In genomic region chr4:13921805-13922204, GRCh38 we compare ENCODE assay signal across 20 cellular contexts.
DNase-seq lines count a peak whose midpoint lies in the region; ATAC-seq, FAIRE-seq and TF ChIP-seq lines count a peak whose summit lies in the region.
"Had no signal": no experiment of that assay in that cellular context is flagged by ENCODE, and none has a peak within 500 bp of the region (broad histone marks: within the 10 kb centered on the region; RNA-seq: fewer than 3 reads in every experiment).

No MANE protein-coding gene starts in this region.

- H3F3A ChIP-seq in GM23248 (ENCODE audit: insufficient read depth): peaks cover 41% of the 10 kb centered on the region

- no peak overlapping the region for H3K27ac Mint-ChIP-seq in activated T-helper 2 cell treated with anti-CD3 and anti-CD28 coated beads, Interferon-gamma antibody, Interleukin-2, Interleukin-4, amounts not matched to agents 10 μg/mL and 5 μg/mL and 100 μg/mL, durations not matched to agents 14 hours and 24 hours and 36 hours
- H3K27ac Mint-ChIP-seq: nephron, WTC11 had no signal

- in situ Hi-C loops in GM23248 (cut with MboI): no loop called here

- WGBS in A549 (ENCODE audit: missing lambda C conversion rate): 38% methylated on average over 1 of the region's 1 CpG
- 0 to 15% methylated on average over 1 of the region's 1 CpG for WGBS in GM23248 (ENCODE audit: low coverage in 1 of 2, low lambda C conversion rate in 2 of 2, missing lambda C conversion rate in 2 of 2), 2 experiments

- H2AFZ ChIP-seq in GM23248: no peak overlapping the region; the same call in 1 of the 2 replicates

- no peak overlapping the region for H3K4me3 ChIP-seq in A549
- H3K4me3 ChIP-seq in GM23248: no peak overlapping the region
- H3K4me3 ChIP-seq in adipocyte (ENCODE audit: low read length): no peak overlapping the region
- no peak overlapping the region for H3K4me3 ChIP-seq in vagina
- H3K4me3 ChIP-seq: right atrium auricular region had no signal

- H3K36me3 Mint-ChIP-seq in activated T-helper 2 cell treated with anti-CD3 and anti-CD28 coated beads, Interferon-gamma antibody, Interleukin-2, Interleukin-4, amounts not matched to agents 10 μg/mL and 5 μg/mL and 100 μg/mL, durations not matched to agents 14 hours and 24 hours and 36 hours (ENCODE audit: low read depth): no peaks in the 10 kb centered on the region
- H3K36me3 Mint-ChIP-seq: WTC11 had no signal

- H3K9me3 ChIP-seq in A549: no peaks in the 10 kb centered on the region
- H3K9me3 ChIP-seq in GM23248 (ENCODE audit: low read depth): no peaks in the 10 kb centered on the region
- no peaks in the 10 kb centered on the region for H3K9me3 ChIP-seq in adipocyte (ENCODE audit: control insufficient read depth, low read length)
- H3K9me3 ChIP-seq in vagina: no peaks in the 10 kb centered on the region
- H3K9me3 ChIP-seq: right atrium auricular region had no signal

- CTCF ChIA-PET in A549 (lab: Yijun Ruan, JAX): interaction anchor here (0.9 to 2.2 kb wide), 3 partner anchors 15 to 276 kb away, joined by 3 to 11 read pairs (median 4); no protein-coding TSS in a partner anchor

- TF ChIP-seq POLR2A in A549 (IDR thresholded peaks at IDR 0.05; ENCODE audit: low read length): no peak
- no peak for TF ChIP-seq POLR2A in vagina (IDR thresholded peaks at IDR 0.05)

- H3K9me3 Mint-ChIP-seq in activated T-helper 2 cell treated with anti-CD3 and anti-CD28 coated beads, Interferon-gamma antibody, Interleukin-2, Interleukin-4, amounts not matched to agents 10 μg/mL and 5 μg/mL and 100 μg/mL, durations not matched to agents 14 hours and 24 hours and 36 hours: peaks cover 5% of the 10 kb centered on the region

- H3K4me1 ChIP-seq in A549 (peaks cover 31% of the 10 kb centered on the region), GM23248 (ENCODE audit: insufficient read depth) (peaks cover 53% of the 10 kb centered on the region), adipocyte (ENCODE audit: control insufficient read depth, insufficient read depth, low read length) (peaks cover 62% of the 10 kb centered on the region), vagina (peaks cover 15% of the 10 kb centered on the region)

- TF ChIP-seq CTCF in A549 (IDR thresholded peaks at IDR 0.05) (no peak), vagina (IDR thresholded peaks at IDR 0.05) (no peak)

- no peak for TF ChIP-seq EP300 in A549 (IDR thresholded peaks at IDR 0.05)

- POLR2A ChIA-PET in A549 (lab: Yijun Ruan, JAX): interaction anchor here (1.6 kb wide), 1 partner anchor 14 kb away, joined by 5 read pairs; no protein-coding TSS in a partner anchor

- peak overlapping the region; percentile 30; the same call in 2 of the 3 replicates for H3K4me2 ChIP-seq in A549
- H3K4me2 ChIP-seq in GM23248 (ENCODE audit: unreplicated experiment): peak overlapping the region; percentile 44

- no peak overlapping the region for H3K4me3 Mint-ChIP-seq in activated T-helper 2 cell treated with anti-CD3 and anti-CD28 coated beads, Interferon-gamma antibody, Interleukin-2, Interleukin-4, amounts not matched to agents 10 μg/mL and 5 μg/mL and 100 μg/mL, durations not matched to agents 14 hours and 24 hours and 36 hours (ENCODE audit: low read depth)
- H3K4me3 Mint-ChIP-seq: nephron, WTC11 had no signal

- H3K27ac ChIP-seq in A549 (peak overlapping the region; percentile 79 to 87), GM23248 (peak overlapping the region; percentile 99), vagina (no peak overlapping the region)
- H3K27ac ChIP-seq: right atrium auricular region had no signal

- no peaks in the 10 kb centered on the region for H3K79me2 ChIP-seq in GM23248 (ENCODE audit: insufficient read depth)

- H3K27me3 ChIP-seq in GM23248 (replicated peaks; ENCODE audit: insufficient read depth): no peaks in the 10 kb centered on the region
- H3K27me3 ChIP-seq in adipocyte (replicated peaks; ENCODE audit: control insufficient read depth, insufficient read depth, low read length): no peaks in the 10 kb centered on the region
- no peaks in the 10 kb centered on the region for H3K27me3 ChIP-seq in vagina
- H3K27me3 ChIP-seq: right atrium auricular region had no signal

- DNase-seq in A549 (ENCODE audit: low read depth in 1 of 2, low spot score in 1 of 2) (no peak), GM23248 (peak; percentile 69), adipocyte (ENCODE audit: low read depth) (peak; percentile 67), fibroblast of the conjunctiva (ENCODE audit: low read depth) (peak; percentile 53), vagina (ENCODE audit: extremely low spot score in 2 of 2) (no peak), Right ventricle myocardium inferior (ENCODE audit: missing footprints) (no peak), NCI-H1436 treated with DMSO at 0.1 percent for 48 hours (lab: John Stamatoyannopoulos, UW) (no peak)
- DNase-seq in activated T-helper 2 cell treated with anti-CD3 and anti-CD28 coated beads, Interferon-gamma antibody, Interleukin-2, Interleukin-4, amounts not matched to agents 10 μg/mL and 5 μg/mL and 100 μg/mL, durations not matched to agents 14 hours and 24 hours and 36 hours (ENCODE audit: low spot score): no peak
- DNase-seq: activated naive CD4-positive, alpha-beta T cell; GOT3; KBM-7; left ventricle myocardium superior; NCI-H1436; NCI-H446; stimulated activated CD4-positive, alpha-beta T cell treated with anti-CD3 and anti-CD28 coated beads, Interleukin-4, amount 100 ng/mL, for 1 hour; trophoblast cell had no signal

- TF ChIP-seq RAD21 in A549 (conservative IDR thresholded peaks at IDR 0.05 in 1 of 2, IDR thresholded peaks at IDR 0.05 in 1 of 2): no peak

- H3K36me3 ChIP-seq in GM23248 (ENCODE audit: low read depth): no peaks in the 10 kb centered on the region
- H3K36me3 ChIP-seq in adipocyte (ENCODE audit: control insufficient read depth, insufficient read depth, low read length, severe bottlenecking): no peaks in the 10 kb centered on the region
- no peaks in the 10 kb centered on the region for H3K36me3 ChIP-seq in vagina
- H3K36me3 ChIP-seq: right atrium auricular region had no signal

- no peaks in the 10 kb centered on the region for H3K9me2 ChIP-seq in GM23248 (ENCODE audit: insufficient read depth)

- H3K4me1 Mint-ChIP-seq in activated T-helper 2 cell treated with anti-CD3 and anti-CD28 coated beads, Interferon-gamma antibody, Interleukin-2, Interleukin-4, amounts not matched to agents 10 μg/mL and 5 μg/mL and 100 μg/mL, durations not matched to agents 14 hours and 24 hours and 36 hours (ENCODE audit: low read depth): no peaks in the 10 kb centered on the region

- ATAC-seq in A549 (no peak), Right ventricle myocardium inferior (no peak)
- ATAC-seq: left ventricle myocardium superior, WTC11 had no signal

- FAIRE-seq in A549 (lab: Jason Lieb, UNC): no peak
- FAIRE-seq: bronchial epithelial cell had no signal

- intact Hi-C loops in vagina (cut with DNase I) (loop anchor here (5.0 kb wide), 1 partner anchor 65 kb away; no protein-coding TSS in a partner anchor), Right ventricle myocardium inferior (cut with DNase I) (no loop called here)
- intact Hi-C loops in activated T-helper 2 cell treated with anti-CD3 and anti-CD28 coated beads, Interferon-gamma antibody, Interleukin-2, Interleukin-4, amounts not matched to agents 10 μg/mL and 5 μg/mL and 100 μg/mL, durations not matched to agents 14 hours and 24 hours and 36 hours (cut with micrococcal nuclease): no loop called here

- H3K9ac ChIP-seq in GM23248: peak overlapping the region; percentile 44
- peak overlapping the region; percentile 55 for H3K9ac ChIP-seq in adipocyte (ENCODE audit: low read length)

- H4K20me1 ChIP-seq in GM23248 (ENCODE audit: insufficient read depth): no peaks in the 10 kb centered on the region

- no peaks in the 10 kb centered on the region for H3K27me3 Mint-ChIP-seq in activated T-helper 2 cell treated with anti-CD3 and anti-CD28 coated beads, Interferon-gamma antibody, Interleukin-2, Interleukin-4, amounts not matched to agents 10 μg/mL and 5 μg/mL and 100 μg/mL, durations not matched to agents 14 hours and 24 hours and 36 hours (ENCODE audit: low read depth)

TF ChIP-seq in A549, 52 proteins besides CTCF, POLR2A, EP300 and RAD21:
- TF ChIP-seq CBX2 (IDR thresholded peaks at IDR 0.05; ENCODE audit: borderline replicate concordance, low read depth) (no peak), ZC3H11A (IDR thresholded peaks at IDR 0.05) (no peak), BCL3 (IDR thresholded peaks at IDR 0.05) (no peak), USF2 (IDR thresholded peaks at IDR 0.05) (no peak), HOXB5 (CRISPR knock-in tag; IDR thresholded peaks at IDR 0.05) (no peak), FOSB (CRISPR knock-in tag; IDR thresholded peaks at IDR 0.05) (no peak), MAZ (IDR thresholded peaks at IDR 0.05; ENCODE audit: borderline replicate concordance, low read depth, low read length) (no peak), JUN (IDR thresholded peaks at IDR 0.05) (no peak), PHF8 (IDR thresholded peaks at IDR 0.05; ENCODE audit: borderline replicate concordance, low read depth) (no peak), FOXS1 (CRISPR knock-in tag; IDR thresholded peaks at IDR 0.05) (no peak)

Comparison
In these comparisons a context has a peak if more than half of its experiments do, and no peak if none do; other contexts are left out.
1. DNase-seq: peak in GM23248 (single experiment), adipocyte (single experiment) and fibroblast of the conjunctiva (single experiment); none in A549 (0 of 2), vagina (0 of 2), Right ventricle myocardium inferior (single experiment), NCI-H1436 treated with DMSO at 0.1 percent for 48 hours (single experiment) and activated T-helper 2 cell treated with anti-CD3 and anti-CD28 coated beads, Interferon-gamma antibody, Interleukin-2, Interleukin-4, amounts not matched to agents 10 μg/mL and 5 μg/mL and 100 μg/mL, durations not matched to agents 14 hours and 24 hours and 36 hours (single experiment).